18 cellular contexts compared by ENCODE assay signal in genomic region chr1:206649261-206649660, GRCh38.
"Had no signal": no experiment of that assay in that cellular context is flagged by ENCODE, and none has a peak within 500 bp of the region (broad histone marks: within the 10 kb centered on the region; RNA-seq: fewer than 3 reads in every experiment).

No MANE protein-coding gene starts in this region.

- H3K27ac Mint-ChIP-seq: activated B cell treated with CpG ODN at 0.5 μM for 24 hours; activated CD8-positive, alpha-beta T cell treated with anti-CD3 and anti-CD28 coated beads for 36 hours; activated naive CD8-positive, alpha-beta T cell treated with anti-CD3 and anti-CD28 coated beads, Interleukin-2, amount 10 ng/mL, durations not matched to agents 7 days and 5 days; natural killer cell treated with Interleukin-12 subunit alpha and Interleukin-12 subunit beta and Interleukin-15 and Interleukin-18, amount 100 ng/mL, for 72 hours; stimulated activated naive B cell treated with anti-CD40 and anti-IgM and Interleukin-4, amounts not matched to agents 10 μg/mL and 1 μg/mL and 100 μg/mL, for 72 hours; T-helper 2 cell treated with Interferon-gamma antibody and Interleukin-4, amounts not matched to agents 5 μg/mL and 100 μg/mL, for 36 hours had no signal

- H3K36me3 ChIP-seq: colonic mucosa had no signal

- H3K27me3 Mint-ChIP-seq: activated B cell treated with CpG ODN at 0.5 μM for 24 hours; activated CD8-positive, alpha-beta T cell treated with anti-CD3 and anti-CD28 coated beads for 36 hours; activated T-helper 17 cell treated with anti-CD3 and anti-CD28 coated beads, Interleukin-2, amount 50 U/mL, for 72 hours had no signal

- H3K9me3 ChIP-seq: body of pancreas, colonic mucosa, spleen had no signal

- H3K4me3 Mint-ChIP-seq: activated B cell treated with CpG ODN at 0.5 μM for 24 hours; activated CD8-positive, alpha-beta T cell treated with anti-CD3 and anti-CD28 coated beads for 36 hours; activated naive CD8-positive, alpha-beta T cell treated with anti-CD3 and anti-CD28 coated beads, Interleukin-2, amount 10 ng/mL, durations not matched to agents 7 days and 5 days; activated T-helper 17 cell treated with anti-CD3 and anti-CD28 coated beads, Interleukin-2, amount 50 U/mL, for 72 hours; natural killer cell treated with Interleukin-12 subunit alpha and Interleukin-12 subunit beta and Interleukin-15 and Interleukin-18, amount 100 ng/mL, for 72 hours; stimulated activated naive B cell treated with anti-CD40 and anti-IgM and Interleukin-4, amounts not matched to agents 10 μg/mL and 1 μg/mL and 100 μg/mL, for 72 hours; T-helper 2 cell treated with Interferon-gamma antibody and Interleukin-4, amounts not matched to agents 5 μg/mL and 100 μg/mL, for 36 hours had no signal

- H3K4me3 ChIP-seq: body of pancreas, colonic mucosa, spleen had no signal

- H3K4me1 Mint-ChIP-seq: activated B cell treated with CpG ODN at 0.5 μM for 24 hours; activated naive CD8-positive, alpha-beta T cell treated with anti-CD3 and anti-CD28 coated beads, Interleukin-2, amount 10 ng/mL, durations not matched to agents 7 days and 5 days had no signal

- H3K27ac ChIP-seq: body of pancreas, colonic mucosa, foreskin keratinocyte, parathyroid adenoma had no signal

- H3K36me3 Mint-ChIP-seq: natural killer cell treated with Interleukin-12 subunit alpha and Interleukin-12 subunit beta and Interleukin-15 and Interleukin-18, amount 100 ng/mL, for 72 hours had no signal

- H3K27me3 ChIP-seq: body of pancreas, colonic mucosa, foreskin keratinocyte, spleen had no signal

- ATAC-seq: activated CD8-positive, alpha-beta T cell treated with anti-CD3 and anti-CD28 coated beads for 36 hours; activated T-helper 17 cell treated with anti-CD3 and anti-CD28 coated beads, Interleukin-2, amount 50 U/mL, for 72 hours; body of pancreas; foreskin keratinocyte; natural killer cell treated with Interleukin-12 subunit alpha and Interleukin-12 subunit beta and Interleukin-15 and Interleukin-18, amount 100 ng/mL, for 72 hours; stimulated activated naive B cell treated with anti-CD40 and anti-IgM and Interleukin-4, amounts not matched to agents 10 μg/mL and 1 μg/mL and 100 μg/mL, for 72 hours had no signal

- H2AFZ ChIP-seq: parathyroid adenoma had no signal

- H3K4me1 ChIP-seq: colonic mucosa, foreskin keratinocyte, parathyroid adenoma had no signal

- H3K9ac ChIP-seq: parathyroid adenoma had no signal

- H3K9me3 Mint-ChIP-seq: activated B cell treated with CpG ODN at 0.5 μM for 24 hours; activated CD8-positive, alpha-beta T cell treated with anti-CD3 and anti-CD28 coated beads for 36 hours; activated naive CD8-positive, alpha-beta T cell treated with anti-CD3 and anti-CD28 coated beads, Interleukin-2, amount 10 ng/mL, durations not matched to agents 7 days and 5 days; activated T-helper 17 cell treated with anti-CD3 and anti-CD28 coated beads, Interleukin-2, amount 50 U/mL, for 72 hours; natural killer cell treated with Interleukin-12 subunit alpha and Interleukin-12 subunit beta and Interleukin-15 and Interleukin-18, amount 100 ng/mL, for 72 hours; stimulated activated naive B cell treated with anti-CD40 and anti-IgM and Interleukin-4, amounts not matched to agents 10 μg/mL and 1 μg/mL and 100 μg/mL, for 72 hours; T-helper 2 cell treated with Interferon-gamma antibody and Interleukin-4, amounts not matched to agents 5 μg/mL and 100 μg/mL, for 36 hours had no signal

- DNase-seq: activated B cell treated with CpG ODN at 0.5 μM for 24 hours; activated CD4-positive, alpha-beta T cell treated with anti-CD3 and anti-CD28 coated beads for 4 hours; activated CD8-positive, alpha-beta T cell treated with anti-CD3 and anti-CD28 coated beads for 36 hours; activated naive CD4-positive, alpha-beta T cell; activated naive CD8-positive, alpha-beta T cell treated with anti-CD3 and anti-CD28 coated beads, Interleukin-2, amount 10 ng/mL, durations not matched to agents 7 days and 5 days; activated T-cell treated with anti-CD3 and anti-CD28 coated beads, Interleukin-2, amount 50 U/mL, for 1 hour; body of pancreas; central memory CD4-positive, alpha-beta T cell; colonic mucosa; foreskin keratinocyte; glutamatergic neuron; spleen; stimulated activated CD4-positive, alpha-beta T cell treated with anti-CD3 and anti-CD28 coated beads, Interleukin-4, amount 100 ng/mL, for 4 hours; stimulated activated naive B cell treated with anti-CD40 and anti-IgM and Interleukin-4, amounts not matched to agents 10 μg/mL and 1 μg/mL and 100 μg/mL, for 72 hours had no signal
